25 cellular contexts compared by ENCODE assay signal in genomic region chr9:77966718-77967117, GRCh38.
"Had no signal": no experiment of that assay in that cellular context is flagged by ENCODE, and none has a peak within 500 bp of the region (broad histone marks: within the 10 kb centered on the region; RNA-seq: fewer than 3 reads in every experiment).

No MANE protein-coding gene starts in this region.

- H3K4me3 Mint-ChIP-seq: activated CD8-positive, alpha-beta T cell treated with anti-CD3 and anti-CD28 coated beads, Interleukin-2, amount 10 ng/mL, durations not matched to agents 7 days and 5 days; activated naive CD4-positive, alpha-beta T cell treated with anti-CD3 and anti-CD28 coated beads, Interleukin-2, amount 50 U/mL, for 24 hours; T-helper 17 cell; WTC11 had no signal

- H3K27me3 ChIP-seq: breast epithelium, Peyer's patch, SJCRH30 had no signal

- H3K27ac Mint-ChIP-seq: activated CD8-positive, alpha-beta T cell treated with anti-CD3 and anti-CD28 coated beads, Interleukin-2, amount 10 ng/mL, durations not matched to agents 7 days and 5 days; activated naive CD4-positive, alpha-beta T cell treated with anti-CD3 and anti-CD28 coated beads, Interleukin-2, amount 50 U/mL, for 24 hours; T-helper 17 cell; WTC11 had no signal

- H3K36me3 ChIP-seq: breast epithelium, Peyer's patch, SJCRH30 had no signal

- H3K9me3 ChIP-seq: breast epithelium, Peyer's patch had no signal

- H3K4me3 ChIP-seq: breast epithelium, Peyer's patch, SJCRH30 had no signal

- ATAC-seq: activated CD8-positive, alpha-beta T cell treated with anti-CD3 and anti-CD28 coated beads, Interleukin-2, amount 10 ng/mL, durations not matched to agents 7 days and 5 days; T-helper 17 cell; WTC11 had no signal

- H3K27me3 Mint-ChIP-seq: activated naive CD4-positive, alpha-beta T cell treated with anti-CD3 and anti-CD28 coated beads, Interleukin-2, amount 50 U/mL, for 24 hours; T-helper 17 cell had no signal

- DNase-seq: activated CD4-positive, alpha-beta T cell treated with anti-CD3 and anti-CD28 coated beads for 48 hours; activated CD4-positive, alpha-beta T cell treated with anti-CD3 and anti-CD28 coated beads, Interleukin-2, amount 50 U/mL, for 4 hours; activated CD4-positive, CD25-positive, alpha-beta regulatory T cell treated with anti-CD3 and anti-CD28 coated beads, Interleukin-2, amount 50 U/mL, for 72 hours; activated CD8-positive, alpha-beta memory T cell treated with anti-CD3 and anti-CD28 coated beads, Interleukin-2, amount 50 U/mL, for 48 hours; activated CD8-positive, alpha-beta T cell treated with anti-CD3 and anti-CD28 coated beads, Interleukin-2, amount 10 ng/mL, durations not matched to agents 7 days and 5 days; activated effector memory CD4-positive, alpha-beta T cell treated with Interleukin-2 at 50 U/mL for 16 hours; activated naive CD4-positive, alpha-beta T cell; activated T-cell treated with anti-CD3 and anti-CD28 coated beads, Interleukin-2, amount 50 U/mL, for 1 hour; aorta; Karpas-422; MM.1S; NCI-H1105; NCI-H1436; NCI-H1694 treated with DMSO at 0.1 percent for 48 hours; NCI-H2081; NCI-H524; Peyer's patch; Right ventricle myocardium superior; SJCRH30; T-helper 17 cell; T-helper 9 cell had no signal

- H3K4me1 ChIP-seq: Peyer's patch, SJCRH30 had no signal

- H3K27ac ChIP-seq: breast epithelium, Peyer's patch, RWPE1, SJCRH30 had no signal
